ENCODE assay signal across 19 cellular contexts in genomic region chr10:110200518-110200917, GRCh38. TPM values are rescaled to one million over a fixed set of nuclear protein-coding genes. Genes with fewer than 3 reads are reported as not detected.
DNase-seq lines count a peak whose midpoint lies in the region; ATAC-seq and TF ChIP-seq lines count a peak whose summit lies in the region.
"Had no signal": no experiment of that assay in that cellular context is flagged by ENCODE, and none has a peak within 500 bp of the region (broad histone marks: within the 10 kb centered on the region; RNA-seq: fewer than 3 reads in every experiment).

No MANE protein-coding gene starts in this region.

- no peak overlapping the region for H4K8ac ChIP-seq in IMR-90 (ENCODE audit: low read depth in 2 of 2, low read length in 2 of 2)

- H3K9ac ChIP-seq in IMR-90 (ENCODE audit: low read depth, low read length) (no peak overlapping the region), adipocyte (ENCODE audit: low read length) (no peak overlapping the region)

- TF ChIP-seq POLR2A in IMR-90 (IDR thresholded peaks at IDR 0.05; ENCODE audit: low read depth, low read length), result no peak

- no peak overlapping the region for H3K23ac ChIP-seq in IMR-90 (ENCODE audit: low read depth, low read length)

- CTCF ChIA-PET in IMR-90 (lab: Yijun Ruan, JAX), result no interaction called here

- H3K4me3 ChIP-seq in IMR-90 (ENCODE audit: insufficient read depth, low read depth, low read length) (no peak overlapping the region), adipocyte (ENCODE audit: low read length) (no peak overlapping the region)
- H3K4me3 ChIP-seq: SJSA1 had no signal

- H3K9me1 ChIP-seq in IMR-90 (ENCODE audit: insufficient read depth, low read length), result no peaks in the 10 kb centered on the region; the same call in 1 of the 2 replicates

- no TSS peak for BruUV-seq in IMR-90 (replicated peaks; lab: Mats Ljungman, UMichigan)

- H3K4me1 ChIP-seq in IMR-90 (ENCODE audit: control insufficient read depth, insufficient read depth, low read length) (no peaks in the 10 kb centered on the region), adipocyte (ENCODE audit: control insufficient read depth, insufficient read depth, low read length) (no peaks in the 10 kb centered on the region)
- H3K4me1 ChIP-seq: SJSA1 had no signal

- no peak overlapping the region for H2AFZ ChIP-seq in IMR-90 (replicated peaks; ENCODE audit: low read length, poor library complexity)

- H3K9me3 Mint-ChIP-seq in HFFc6, result no peaks in the 10 kb centered on the region
- H3K9me3 Mint-ChIP-seq: CD14-positive monocyte had no signal

- no peaks in the 10 kb centered on the region for H4K20me1 ChIP-seq in IMR-90 (ENCODE audit: insufficient read depth, low read length)

- H4K5ac ChIP-seq in IMR-90 (ENCODE audit: low read depth, low read length), result no peak overlapping the region

- peaks cover 18% of the 10 kb centered on the region for H3K27me3 Mint-ChIP-seq in HFFc6 (ENCODE audit: insufficient read depth)

- dilution Hi-C loops in IMR-90 (cut with HindIII; ENCODE audit: low sequenced_read_pairs, unreplicated experiment), result no loop called here

- ATAC-seq in IMR-90 (ENCODE audit: low read depth) (no peak), HG03280 (IDR thresholded peaks at IDR 0.05; ENCODE audit: unreplicated experiment) (no peak), HG03175 (IDR thresholded peaks at IDR 0.05; ENCODE audit: unreplicated experiment) (no peak)
- ATAC-seq: PC-3 had no signal

- no peak overlapping the region for H2AK9ac ChIP-seq in IMR-90 (replicated peaks; ENCODE audit: low read depth, low read length, poor library complexity)

- H2BK20ac ChIP-seq in IMR-90 (ENCODE audit: low read depth, low read length), result no peak overlapping the region

- DNase-seq in AML-193 (lab: John Stamatoyannopoulos, UW) (peak; percentile 36 to 65), IMR-90 (no peak), NOMO-1 treated with DMSO at 0.1 percent for 48 hours (lab: John Stamatoyannopoulos, UW; ENCODE audit: unreplicated experiment) (peak; percentile 71), adipocyte (ENCODE audit: low read depth) (peak; percentile 42), HFFc6 (no peak), mucosa of gallbladder (ENCODE audit: low spot score) (no peak)
- DNase-seq: Caco-2, DMS153, H7, NCI-H1092, NCI-H146, NCI-H2081, NCI-H510A, PC-3 had no signal

- H3K36me3 Mint-ChIP-seq in HFFc6 (ENCODE audit: low read depth), result no peaks in the 10 kb centered on the region

- no peak overlapping the region for H3K14ac ChIP-seq in IMR-90 (replicated peaks; ENCODE audit: low read depth, low read length)

- H3K9me3 ChIP-seq in IMR-90 (ENCODE audit: control insufficient read depth, insufficient read depth, low read length) (no peaks in the 10 kb centered on the region), adipocyte (ENCODE audit: control insufficient read depth, low read length) (no peaks in the 10 kb centered on the region)
- H3K9me3 ChIP-seq: Caco-2, SJSA1 had no signal

- no peak overlapping the region for H3K4ac ChIP-seq in IMR-90 (ENCODE audit: low read depth, low read length)

- POLR2A ChIA-PET in IMR-90 (lab: Charles Lee; ENCODE audit: unreplicated experiment), result no interaction called here

- H3K27me3 ChIP-seq in IMR-90 (ENCODE audit: control insufficient read depth, insufficient read depth, low read length) (peaks cover 41% of the 10 kb centered on the region), adipocyte (replicated peaks; ENCODE audit: control insufficient read depth, insufficient read depth, low read length) (peaks cover 11% of the 10 kb centered on the region)
- H3K27me3 ChIP-seq: SJSA1 had no signal

- H3K4me2 ChIP-seq in IMR-90 (ENCODE audit: low read depth, low read length), result no peak overlapping the region

- no peak overlapping the region for H4K91ac ChIP-seq in IMR-90 (ENCODE audit: insufficient read depth, low read depth, low read length)

- no peak overlapping the region for H2AK5ac ChIP-seq in IMR-90 (ENCODE audit: low read depth, low read length)

- H2BK15ac ChIP-seq in IMR-90 (ENCODE audit: low read depth, low read length), result no peak overlapping the region

- no peaks in the 10 kb centered on the region for H3K79me1 ChIP-seq in IMR-90 (ENCODE audit: low read depth in 1 of 2, low read length in 2 of 2)

- H3K27ac ChIP-seq in IMR-90 (ENCODE audit: insufficient read depth, low read length), result no peak overlapping the region
- H3K27ac ChIP-seq: RWPE1, SJSA1 had no signal

- no peaks in the 10 kb centered on the region for H3K4me1 Mint-ChIP-seq in HFFc6 (ENCODE audit: low read depth)

- no peak overlapping the region for H3K18ac ChIP-seq in IMR-90 (ENCODE audit: low read depth, low read length)

- in situ Hi-C loops in IMR-90 (cut with MboI; ENCODE audit: low sequenced_read_pairs), result no loop called here

- H3K27ac Mint-ChIP-seq in HFFc6, result no peak overlapping the region

- no peak for TF ChIP-seq CTCF in IMR-90 (conservative IDR thresholded peaks at IDR 0.05; ENCODE audit: low read depth, low read length)
- no peak for TF ChIP-seq CTCF in HFFc6 (IDR thresholded peaks at IDR 0.05)

- no peak overlapping the region for H2BK5ac ChIP-seq in IMR-90 (ENCODE audit: low read depth, low read length, poor library complexity, severe bottlenecking)

- no peak for TF ChIP-seq RAD21 in IMR-90 (IDR thresholded peaks at IDR 0.05; ENCODE audit: low read length)

- no CpG with 5 or more reads among the region's 3 CpGs for WGBS in IMR-90 (ENCODE audit: extremely low coverage in 2 of 2, insufficient read length in 1 of 2), 2 experiments

- H3K4me3 Mint-ChIP-seq in HFFc6, result no peak overlapping the region

- no peak overlapping the region for H3K56ac ChIP-seq in IMR-90 (ENCODE audit: extremely low read depth, insufficient read depth, low read length)

- H3K36me3 ChIP-seq in IMR-90 (ENCODE audit: control insufficient read depth, insufficient read depth, low read length) (no peaks in the 10 kb centered on the region), adipocyte (ENCODE audit: control insufficient read depth, insufficient read depth, low read length, severe bottlenecking) (no peaks in the 10 kb centered on the region)
- H3K36me3 ChIP-seq: SJSA1 had no signal

- intact Hi-C loops in IMR-90 (cut with micrococcal nuclease), result no loop called here

- no peak overlapping the region for H2BK120ac ChIP-seq in IMR-90 (ENCODE audit: low read depth, low read length)

TF ChIP-seq in IMR-90, 13 proteins besides CTCF, POLR2A, EP300 and RAD21:
- TF ChIP-seq FOS (IDR thresholded peaks at IDR 0.05; ENCODE audit: low read depth, low read length), result no peak
- TF ChIP-seq CEBPB (IDR thresholded peaks at IDR 0.05; ENCODE audit: low read depth, low read length), result peak; percentile 58

RNA-seq across cellular contexts. Expression of gene MXI1, which starts 6.9 kb away (rescaled TPM):
- total RNA-seq in IMR-90 (2012; rRNA removed) (7.5 and 11.8 TPM in 2 replicates), mucosa of gallbladder (58.8 TPM)
- 4.5 and 7.2 TPM in 2 replicates for polyA plus RNA-seq in IMR-90 (2012; rRNA removed)
- 0.90 and 3.1 TPM in 2 replicates for polyA plus RNA-seq in IMR-90 (2012; cell fraction: cytosol; rRNA removed)
- 1.8 and 11.5 TPM in 2 replicates for polyA plus RNA-seq in IMR-90 (2012; cell fraction: nucleus; rRNA removed; ENCODE audit: low replicate concordance)
- 10 to 100 TPM in 2 of 6 experiments, 1 to 10 TPM in 4; 5.2 to 11.2 (median 6.2) TPM for total RNA-seq in HFFc6 (2021; fragmentation: NEBNext Ultra II Directional; extraction: Animal tissue kit (Norgen Biotek cat#: 25700))

Comparison
In these comparisons a context has a peak if more than half of its experiments do, and no peak if none do; other contexts are left out.
1. DNase-seq: peak in AML-193 (2 of 2), NOMO-1 treated with DMSO at 0.1 percent for 48 hours (single experiment) and adipocyte (single experiment); none in IMR-90 (single experiment), HFFc6 (single experiment) and mucosa of gallbladder (single experiment).